In the genomic region with DNA sequence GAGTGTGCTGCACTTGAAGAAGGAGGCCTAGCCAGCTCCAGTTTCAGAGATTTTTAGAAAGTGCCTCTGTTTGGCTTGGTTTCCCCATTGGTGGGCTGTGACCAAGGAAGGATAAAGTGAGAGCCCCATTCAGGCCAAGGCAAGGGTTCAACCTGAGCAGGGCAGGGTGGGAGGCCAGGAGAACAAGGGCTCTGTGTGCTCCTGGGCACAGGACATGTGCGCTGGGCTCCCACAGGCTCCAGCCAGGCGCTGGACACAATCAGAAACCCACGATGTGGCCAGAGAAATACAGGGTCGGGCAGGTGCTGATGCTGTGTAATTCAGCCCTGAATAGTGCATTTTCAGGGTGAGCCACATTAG, we compare ENCODE assay signal across 25 cellular contexts. TPM values are rescaled to one million over a fixed set of nuclear protein-coding genes. Genes with fewer than 3 reads are reported as not detected.
"Had no signal": no experiment of that assay in that cellular context is flagged by ENCODE, and none has a peak within 500 bp of the region (broad histone marks: within the 10 kb centered on the region; RNA-seq: fewer than 3 reads in every experiment).

No MANE protein-coding gene starts in this region.

- H3K4me1 ChIP-seq: SJSA1 had no signal

- ATAC-seq: HepG2 had no signal

- H3K27ac ChIP-seq: SJSA1, SK-N-MC had no signal

- H3K36me3 ChIP-seq: MG63, SJSA1 had no signal

- H3K9me3 ChIP-seq: MG63, SJSA1 had no signal

- DNase-seq: IMR-90, Karpas-422, KG1, MG63, NCI-H1092, NCI-H1105 treated with DMSO at 0.1 percent for 48 hours, NCI-H1417 treated with DMSO at 0.1 percent for 48 hours, NCI-H146, NCI-H1694 treated with DMSO at 0.1 percent for 48 hours, NCI-H1930, NCI-H2081, NCI-H2107, NCI-H2227 treated with DMSO at 0.1 percent for 48 hours, NCI-H524, NCI-H774, Right ventricle myocardium superior, RPMI8226, SIG-M5, SW 1271 had no signal

- H3K27me3 ChIP-seq: MG63 had no signal

- FAIRE-seq: HepG2, RCC 7860 had no signal

- H3K4me3 ChIP-seq: MG63, SJSA1, SK-N-MC had no signal

RNA-seq across cellular contexts. Expression of a gene that starts 23.1 kb away (rescaled TPM):
- total RNA-seq: HepG2, HT1080, IMR-90, NCI-H460, SJSA1 had no signal
- polyA plus RNA-seq: HepG2, IMR-90 had no signal
